ENCODE assay signal across 11 cellular contexts in the genomic region with DNA sequence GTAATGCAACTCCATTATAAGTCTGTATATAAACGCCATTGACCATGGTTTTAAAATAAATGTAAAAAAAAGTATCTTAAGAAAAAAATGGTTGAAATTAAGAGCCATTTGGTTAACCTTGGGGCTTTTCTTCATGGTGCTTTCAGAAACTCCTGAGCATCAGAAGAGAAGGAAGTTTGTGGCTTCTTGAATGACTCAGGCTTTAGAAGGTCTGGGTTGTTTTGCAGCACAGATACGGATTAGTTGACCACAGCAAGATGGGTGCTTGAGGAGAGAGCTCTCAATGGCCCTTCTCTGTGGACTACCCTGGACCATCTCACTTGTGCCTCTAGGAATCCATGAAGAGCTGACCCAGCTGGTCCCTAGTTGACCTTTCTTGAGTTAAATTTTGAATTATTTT.
DNase-seq lines count a peak whose midpoint lies in the region; ATAC-seq and TF ChIP-seq lines count a peak whose summit lies in the region.
"Had no signal": no experiment of that assay in that cellular context is flagged by ENCODE, and none has a peak within 500 bp of the region (broad histone marks: within the 10 kb centered on the region; RNA-seq: fewer than 3 reads in every experiment).

No MANE protein-coding gene starts in this region.

- H3K4me3 ChIP-seq in NB4 (ENCODE audit: low read depth, low read length) (no peak overlapping the region), aorta (ENCODE audit: low read length in 2 of 2) (no peak overlapping the region), vagina (no peak overlapping the region)
- H3K4me3 ChIP-seq: SK-N-MC had no signal

- TF ChIP-seq POLR2A in NB4 (IDR thresholded peaks at IDR 0.05; ENCODE audit: extremely low read depth, insufficient read length), result no peak
- no peak for TF ChIP-seq POLR2A in vagina (IDR thresholded peaks at IDR 0.05)

- H3K27ac ChIP-seq in aorta (ENCODE audit: low read depth in 1 of 2, low read length in 2 of 2) (no peak overlapping the region), vagina (no peak overlapping the region)
- H3K27ac ChIP-seq: SK-N-MC had no signal

- H3K27me3 ChIP-seq in aorta (ENCODE audit: control insufficient read depth in 1 of 2, insufficient read depth in 2 of 2, low read length in 1 of 2), result peaks cover 0 to 1% of the 10 kb centered on the region in 2 donors
- H3K27me3 ChIP-seq in vagina, result no peaks in the 10 kb centered on the region

- TF ChIP-seq CTCF in NB4 (IDR thresholded peaks at IDR 0.05; ENCODE audit: low read depth, low read length) (no peak), vagina (IDR thresholded peaks at IDR 0.05) (no peak)

- 77 to 86% methylated on average over 2 of the region's 2 CpGs for WGBS in aorta, 2 donors

- H3K9me3 ChIP-seq in aorta (ENCODE audit: control insufficient read depth, low read length) (no peaks in the 10 kb centered on the region), vagina (no peaks in the 10 kb centered on the region)
- H3K9me3 ChIP-seq: Caco-2 had no signal

- intact Hi-C loops in aorta (cut with DNase I), result no loop called here
- intact Hi-C loops in vagina (cut with DNase I), result no loop called here

- H3K4me1 ChIP-seq in aorta (ENCODE audit: control insufficient read depth in 1 of 2, insufficient read depth in 2 of 2, low read length in 2 of 2) (no peaks in the 10 kb centered on the region), vagina (no peaks in the 10 kb centered on the region)
- H3K4me1 ChIP-seq: Caco-2 had no signal

- peak; percentile 61 for ATAC-seq in HG02970 (IDR thresholded peaks at IDR 0.05; ENCODE audit: low FRiP score, unreplicated experiment)
- ATAC-seq in aorta (ENCODE audit: low FRiP score), result no peak
- ATAC-seq: esophagus mucosa had no signal

- DNase-seq in ELR (ENCODE audit: low read depth) (peak; percentile 19), GM19240 (ENCODE audit: insufficient read length, low spot score) (peak; percentile 6), NB4 (ENCODE audit: low read depth) (peak; percentile 78), COLO668 (lab: John Stamatoyannopoulos, UW; ENCODE audit: unreplicated experiment) (no peak), aorta (no peak), vagina (ENCODE audit: extremely low spot score in 2 of 2) (no peak)
- DNase-seq in effector CD8-positive, alpha-beta T cell (lab: John Stamatoyannopoulos, UW), result no peak
- DNase-seq: Caco-2 had no signal

- H3K36me3 ChIP-seq in aorta (ENCODE audit: control insufficient read depth in 1 of 2, insufficient read depth in 2 of 2, low read length in 1 of 2) (no peaks in the 10 kb centered on the region), vagina (no peaks in the 10 kb centered on the region)

Comparison
In these comparisons a context has a peak if more than half of its experiments do, and no peak if none do; other contexts are left out.
1. DNase-seq: peak in ELR (single experiment), GM19240 (single experiment) and NB4 (single experiment); none in COLO668 (single experiment), effector CD8-positive, alpha-beta T cell (single experiment), aorta (0 of 2) and vagina (0 of 2).